Comparison of ENCODE assay signal across 1 cellular context in the genomic region with DNA sequence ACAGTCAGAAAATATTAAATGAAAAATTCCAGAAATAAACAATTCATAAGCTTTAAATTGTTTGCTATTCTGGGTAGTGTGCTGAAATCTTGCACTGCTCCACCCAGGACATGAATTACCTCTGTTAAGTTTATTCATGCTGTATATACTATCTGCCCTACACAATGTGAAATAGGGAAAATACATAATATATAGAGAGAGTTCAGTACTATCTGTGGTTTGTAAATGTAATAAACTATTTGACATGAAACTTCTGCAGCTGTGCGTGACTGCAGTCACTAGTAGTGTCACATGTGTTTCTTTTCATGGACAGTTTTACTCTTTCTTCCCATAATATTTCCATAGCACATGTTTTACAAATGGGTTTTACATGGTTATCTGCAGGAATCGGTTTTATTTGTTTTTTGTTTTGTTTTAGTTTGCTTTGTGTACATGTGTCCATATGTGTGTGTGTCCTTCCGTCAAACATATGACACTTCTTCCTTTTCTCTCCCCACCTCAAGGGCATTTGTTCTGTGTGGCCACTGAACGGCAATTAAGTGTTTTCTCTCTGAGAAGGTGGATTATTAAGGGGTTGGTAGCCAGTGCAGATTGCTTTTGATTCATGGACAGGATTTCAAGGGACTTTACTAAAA.
TF ChIP-seq lines count a peak whose summit lies in the region.

No MANE protein-coding gene starts in this region.

TF ChIP-seq in GM12878, 131 proteins besides CTCF, POLR2A, EP300 and RAD21 (continued from another document):
- TF ChIP-seq GATAD2B (conservative IDR thresholded peaks at IDR 0.05; ENCODE audit: low read depth): no peak
- TF ChIP-seq IKZF1 (conservative IDR thresholded peaks at IDR 0.05): peak; percentile 31; the same call in 1 of the 2 replicates
- no peak for TF ChIP-seq SMAD1 (IDR thresholded peaks at IDR 0.05; ENCODE audit: low read depth, partially characterized antibody)
- TF ChIP-seq MTA3 (IDR thresholded peaks at IDR 0.05; ENCODE audit: borderline replicate concordance, low read length): no peak
- no peak for TF ChIP-seq FOXM1 (IDR thresholded peaks at IDR 0.05; ENCODE audit: low read depth, low read length)
- TF ChIP-seq, protein P1, sequence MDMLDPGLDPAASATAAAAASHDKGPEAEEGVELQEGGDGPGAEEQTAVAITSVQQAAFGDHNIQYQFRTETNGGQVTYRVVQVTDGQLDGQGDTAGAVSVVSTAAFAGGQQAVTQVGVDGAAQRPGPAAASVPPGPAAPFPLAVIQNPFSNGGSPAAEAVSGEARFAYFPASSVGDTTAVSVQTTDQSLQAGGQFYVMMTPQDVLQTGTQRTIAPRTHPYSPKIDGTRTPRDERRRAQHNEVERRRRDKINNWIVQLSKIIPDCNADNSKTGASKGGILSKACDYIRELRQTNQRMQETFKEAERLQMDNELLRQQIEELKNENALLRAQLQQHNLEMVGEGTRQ (IDR thresholded peaks at IDR 0.05; ENCODE audit: borderline replicate concordance, low read depth, low read length): no peak; the same call in 1 of the 2 replicates
- no peak for TF ChIP-seq TAF1 (IDR thresholded peaks at IDR 0.05; ENCODE audit: borderline replicate concordance, low read depth, low read length)
- TF ChIP-seq, protein P2, sequence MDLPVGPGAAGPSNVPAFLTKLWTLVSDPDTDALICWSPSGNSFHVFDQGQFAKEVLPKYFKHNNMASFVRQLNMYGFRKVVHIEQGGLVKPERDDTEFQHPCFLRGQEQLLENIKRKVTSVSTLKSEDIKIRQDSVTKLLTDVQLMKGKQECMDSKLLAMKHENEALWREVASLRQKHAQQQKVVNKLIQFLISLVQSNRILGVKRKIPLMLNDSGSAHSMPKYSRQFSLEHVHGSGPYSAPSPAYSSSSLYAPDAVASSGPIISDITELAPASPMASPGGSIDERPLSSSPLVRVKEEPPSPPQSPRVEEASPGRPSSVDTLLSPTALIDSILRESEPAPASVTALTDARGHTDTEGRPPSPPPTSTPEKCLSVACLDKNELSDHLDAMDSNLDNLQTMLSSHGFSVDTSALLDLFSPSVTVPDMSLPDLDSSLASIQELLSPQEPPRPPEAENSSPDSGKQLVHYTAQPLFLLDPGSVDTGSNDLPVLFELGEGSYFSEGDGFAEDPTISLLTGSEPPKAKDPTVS (IDR thresholded peaks at IDR 0.05; ENCODE audit: low read depth, low read length): no peak
- TF ChIP-seq HCFC1 (IDR thresholded peaks at IDR 0.05; ENCODE audit: low read length): no peak
- no peak for TF ChIP-seq KAT2A (conservative IDR thresholded peaks at IDR 0.05; ENCODE audit: control insufficient read depth, low read depth, low read length)
- TF ChIP-seq NFYA (IDR thresholded peaks at IDR 0.05; ENCODE audit: borderline replicate concordance, low read depth, low read length): no peak
- TF ChIP-seq SP1 (IDR thresholded peaks at IDR 0.05; ENCODE audit: low read depth, low read length): no peak
- no peak for TF ChIP-seq BCL11A (IDR thresholded peaks at IDR 0.05; ENCODE audit: low read depth, low read length)
- TF ChIP-seq SUPT20H (IDR thresholded peaks at IDR 0.05; ENCODE audit: borderline replicate concordance, control insufficient read depth, low read depth, low read length): no peak
- TF ChIP-seq, protein P3, sequence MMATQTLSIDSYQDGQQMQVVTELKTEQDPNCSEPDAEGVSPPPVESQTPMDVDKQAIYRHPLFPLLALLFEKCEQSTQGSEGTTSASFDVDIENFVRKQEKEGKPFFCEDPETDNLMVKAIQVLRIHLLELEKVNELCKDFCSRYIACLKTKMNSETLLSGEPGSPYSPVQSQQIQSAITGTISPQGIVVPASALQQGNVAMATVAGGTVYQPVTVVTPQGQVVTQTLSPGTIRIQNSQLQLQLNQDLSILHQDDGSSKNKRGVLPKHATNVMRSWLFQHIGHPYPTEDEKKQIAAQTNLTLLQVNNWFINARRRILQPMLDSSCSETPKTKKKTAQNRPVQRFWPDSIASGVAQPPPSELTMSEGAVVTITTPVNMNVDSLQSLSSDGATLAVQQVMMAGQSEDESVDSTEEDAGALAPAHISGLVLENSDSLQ (IDR thresholded peaks at IDR 0.05): no peak
- no peak for TF ChIP-seq DPF2 (IDR thresholded peaks at IDR 0.05)
- TF ChIP-seq CHD2 (IDR thresholded peaks at IDR 0.05; ENCODE audit: borderline replicate concordance, low read depth, low read length): no peak
- no peak for TF ChIP-seq RFX5 (IDR thresholded peaks at IDR 0.05; ENCODE audit: low read depth, low read length)
- no peak for TF ChIP-seq IRF3 (IDR thresholded peaks at IDR 0.05)
- no peak for TF ChIP-seq BCLAF1 (IDR thresholded peaks at IDR 0.05)
- no peak for TF ChIP-seq BACH1 (IDR thresholded peaks at IDR 0.05; ENCODE audit: borderline replicate concordance)
- no peak for TF ChIP-seq KLF5 (IDR thresholded peaks at IDR 0.05; ENCODE audit: partially characterized antibody)
- TF ChIP-seq CHD1 (IDR thresholded peaks at IDR 0.05; ENCODE audit: low read depth, low read length): no peak
- TF ChIP-seq SPI1 (IDR thresholded peaks at IDR 0.05; ENCODE audit: borderline replicate concordance, insufficient read depth, low read depth, low read length): no peak
- TF ChIP-seq MTA2 (IDR thresholded peaks at IDR 0.05; ENCODE audit: low read depth): 0 out of 2 replicates have a peak, but pooled peaks have one; percentile 20
- TF ChIP-seq ELK1 (IDR thresholded peaks at IDR 0.05; ENCODE audit: low read depth, low read length): no peak
- TF ChIP-seq RBBP5 (conservative IDR thresholded peaks at IDR 0.05): no peak
- peak; percentile 57; the same call in 1 of the 2 replicates for TF ChIP-seq ZNF24 (IDR thresholded peaks at IDR 0.05)
- TF ChIP-seq ZSCAN29 (IDR thresholded peaks at IDR 0.05): no peak
- no peak for TF ChIP-seq BMI1 (IDR thresholded peaks at IDR 0.05; ENCODE audit: borderline replicate concordance)
- no peak for TF ChIP-seq MEF2B (IDR thresholded peaks at IDR 0.05; ENCODE audit: partially characterized antibody, poor library complexity, severe bottlenecking)
- TF ChIP-seq BHLHE40 (IDR thresholded peaks at IDR 0.05; ENCODE audit: borderline replicate concordance in 1 of 2, low read depth in 2 of 2, low read length in 1 of 2): peak in 1 of 2 experiments; percentile 26; a peak in 1 of 4 replicates
- TF ChIP-seq, protein P4, sequence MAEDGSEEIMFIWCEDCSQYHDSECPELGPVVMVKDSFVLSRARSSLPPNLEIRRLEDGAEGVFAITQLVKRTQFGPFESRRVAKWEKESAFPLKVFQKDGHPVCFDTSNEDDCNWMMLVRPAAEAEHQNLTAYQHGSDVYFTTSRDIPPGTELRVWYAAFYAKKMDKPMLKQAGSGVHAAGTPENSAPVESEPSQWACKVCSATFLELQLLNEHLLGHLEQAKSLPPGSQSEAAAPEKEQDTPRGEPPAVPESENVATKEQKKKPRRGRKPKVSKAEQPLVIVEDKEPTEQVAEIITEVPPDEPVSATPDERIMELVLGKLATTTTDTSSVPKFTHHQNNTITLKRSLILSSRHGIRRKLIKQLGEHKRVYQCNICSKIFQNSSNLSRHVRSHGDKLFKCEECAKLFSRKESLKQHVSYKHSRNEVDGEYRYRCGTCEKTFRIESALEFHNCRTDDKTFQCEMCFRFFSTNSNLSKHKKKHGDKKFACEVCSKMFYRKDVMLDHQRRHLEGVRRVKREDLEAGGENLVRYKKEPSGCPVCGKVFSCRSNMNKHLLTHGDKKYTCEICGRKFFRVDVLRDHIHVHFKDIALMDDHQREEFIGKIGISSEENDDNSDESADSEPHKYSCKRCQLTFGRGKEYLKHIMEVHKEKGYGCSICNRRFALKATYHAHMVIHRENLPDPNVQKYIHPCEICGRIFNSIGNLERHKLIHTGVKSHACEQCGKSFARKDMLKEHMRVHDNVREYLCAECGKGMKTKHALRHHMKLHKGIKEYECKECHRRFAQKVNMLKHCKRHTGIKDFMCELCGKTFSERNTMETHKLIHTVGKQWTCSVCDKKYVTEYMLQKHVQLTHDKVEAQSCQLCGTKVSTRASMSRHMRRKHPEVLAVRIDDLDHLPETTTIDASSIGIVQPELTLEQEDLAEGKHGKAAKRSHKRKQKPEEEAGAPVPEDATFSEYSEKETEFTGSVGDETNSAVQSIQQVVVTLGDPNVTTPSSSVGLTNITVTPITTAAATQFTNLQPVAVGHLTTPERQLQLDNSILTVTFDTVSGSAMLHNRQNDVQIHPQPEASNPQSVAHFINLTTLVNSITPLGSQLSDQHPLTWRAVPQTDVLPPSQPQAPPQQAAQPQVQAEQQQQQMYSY (CRISPR knock-in tag; IDR thresholded peaks at IDR 0.05): no peak
- TF ChIP-seq TBL1XR1 (IDR thresholded peaks at IDR 0.05; ENCODE audit: low read depth, low read length): no peak
- TF ChIP-seq CBX3 (IDR thresholded peaks at IDR 0.05; ENCODE audit: borderline replicate concordance, low read depth): no peak
- TF ChIP-seq MLLT1 (IDR thresholded peaks at IDR 0.05): 0 out of 2 replicates have a peak, but pooled peaks have one; percentile 18
- TF ChIP-seq ZNF622 (IDR thresholded peaks at IDR 0.05): no peak
- peak; percentile 14 to 38; a peak in 1 of 4 replicates for TF ChIP-seq IKZF2 (IDR thresholded peaks at IDR 0.05)
- TF ChIP-seq POLR2AphosphoS2 (IDR thresholded peaks at IDR 0.05; ENCODE audit: low read depth, low read length): no peak
- no peak for TF ChIP-seq SMC3 (IDR thresholded peaks at IDR 0.05; ENCODE audit: borderline replicate concordance, low read length)
TF ChIP-seq in GM12878: peak in this region for 9.
